8 cellular contexts compared by ENCODE assay signal in the genomic region with DNA sequence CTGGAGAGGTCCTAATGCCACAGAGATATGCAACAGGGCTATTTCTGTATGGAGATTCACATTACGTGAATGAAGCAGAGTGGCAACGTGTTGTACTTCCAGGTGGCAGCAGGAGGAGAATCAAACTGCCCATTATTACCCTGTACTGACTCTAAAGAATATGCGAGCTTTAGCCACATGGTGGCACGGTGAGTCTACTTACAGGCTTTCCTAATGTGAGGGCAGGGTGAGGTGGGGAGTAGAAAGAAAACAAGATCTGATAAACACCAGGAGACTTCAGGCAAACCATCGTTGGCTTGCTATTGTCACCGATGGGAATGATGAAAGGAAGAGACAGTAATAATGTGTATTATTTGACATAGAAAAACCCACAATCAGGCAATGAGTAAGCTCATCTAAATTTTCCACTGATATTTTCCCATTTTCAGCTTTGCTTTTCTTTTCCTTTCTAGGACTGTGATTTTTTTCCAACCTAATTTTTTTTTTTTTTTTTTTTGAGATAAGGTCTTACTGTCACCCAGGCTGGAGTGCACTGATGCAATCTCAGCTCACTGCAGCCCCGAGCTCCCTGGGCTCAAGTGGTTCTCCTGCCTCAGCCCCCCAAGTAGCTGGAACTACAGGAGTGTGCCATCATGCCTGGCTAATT.
DNase-seq lines count a peak whose midpoint lies in the region; ATAC-seq, FAIRE-seq and TF ChIP-seq lines count a peak whose summit lies in the region.

No MANE protein-coding gene starts in this region.

- no peak overlapping the region for H2BK20ac ChIP-seq in H1 (ENCODE audit: low read length)

- H2AK5ac ChIP-seq in H1 (ENCODE audit: low read depth, low read length): no peak overlapping the region
- H2AK5ac ChIP-seq in mesendoderm (ENCODE audit: low read length): no peak overlapping the region

- H3K36me3 ChIP-seq in H1 (ENCODE audit: control insufficient read depth in 2 of 4, insufficient read depth in 4 of 4, low read length in 3 of 4) (no peaks in the 10 kb centered on the region), mesendoderm (ENCODE audit: control insufficient read depth, insufficient read depth, low read length) (no peaks in the 10 kb centered on the region)

- H3K18ac ChIP-seq in H1 (ENCODE audit: extremely low read depth, low read length) (no peak overlapping the region), mesendoderm (ENCODE audit: low read length) (no peak overlapping the region)

- no peak overlapping the region for H3K27ac Mint-ChIP-seq in stimulated activated naive B cell treated with anti-CD40 and anti-IgM and Interleukin-4, amounts not matched to agents 10 μg/mL and 1 μg/mL and 100 μg/mL, for 72 hours

- no peak overlapping the region for H2BK120ac ChIP-seq in H1 (replicated peaks; ENCODE audit: low read depth, low read length)
- no peak overlapping the region for H2BK120ac ChIP-seq in mesendoderm (ENCODE audit: low read depth, low read length)

- H2AFZ ChIP-seq in H1 (ENCODE audit: low read length): no peak overlapping the region

- no peaks in the 10 kb centered on the region for H3K27me3 Mint-ChIP-seq in stimulated activated naive B cell treated with anti-CD40 and anti-IgM and Interleukin-4, amounts not matched to agents 10 μg/mL and 1 μg/mL and 100 μg/mL, for 72 hours

- POLR2A ChIA-PET in H1 (lab: Charles Lee; ENCODE audit: partially characterized antibody): interaction anchor here (0.6 to 2.1 kb wide), 3 partner anchors 105 to 274 kb away, joined by 3 to 7 read pairs (median 3); no protein-coding TSS in a partner anchor

- TF ChIP-seq EP300 in H1 (IDR thresholded peaks at IDR 0.05; ENCODE audit: borderline replicate concordance in 1 of 2, low read depth in 2 of 2, low read length in 2 of 2): no peak

- peaks cover 5 to 14% of the 10 kb centered on the region in 2 donors for H3K4me1 Mint-ChIP-seq in stimulated activated naive B cell treated with anti-CD40 and anti-IgM and Interleukin-4, amounts not matched to agents 10 μg/mL and 1 μg/mL and 100 μg/mL, for 72 hours

- peak; percentile 65 for DNase-seq in COR-L47 (lab: John Stamatoyannopoulos, UW)
- DNase-seq in NCI-H748 treated with DMSO at 0.1 percent for 48 hours (lab: John Stamatoyannopoulos, UW): peak; percentile 29
- peak; percentile 5 to 40 for DNase-seq in activated CD4-positive, alpha-beta T cell treated with anti-CD3 and anti-CD28 coated beads, Interleukin-2, amount 50 U/mL, for 24 hours (ENCODE audit: low read depth in 1 of 2, low spot score in 1 of 2)
- DNase-seq in H1 (ENCODE audit: low read depth in 1 of 2, low spot score in 2 of 2): peak; percentile 38 to 74
- DNase-seq in mesendoderm: peak; percentile 97
- DNase-seq in stimulated activated naive B cell treated with anti-CD40 and anti-IgM and Interleukin-4, amounts not matched to agents 10 μg/mL and 1 μg/mL and 100 μg/mL, for 72 hours: peak; percentile 66

- H2BK5ac ChIP-seq in H1 (ENCODE audit: low read depth, low read length) (no peak overlapping the region), mesendoderm (ENCODE audit: low read length) (no peak overlapping the region)

- H3K27me3 ChIP-seq in H1 (replicated peaks in 1 of 4; ENCODE audit: control insufficient read depth in 3 of 4, extremely low read depth in 1 of 4, insufficient read depth in 3 of 4, low read length in 3 of 4) (no peaks in the 10 kb centered on the region), mesendoderm (ENCODE audit: insufficient read depth, low read length, poor library complexity) (no peaks in the 10 kb centered on the region)

- H3K14ac ChIP-seq in H1 (ENCODE audit: insufficient read length): no peak overlapping the region

- no peak overlapping the region for H3K56ac ChIP-seq in H1 (replicated peaks; ENCODE audit: insufficient read length, low read depth, low read length)
- peak overlapping the region; percentile 27 for H3K56ac ChIP-seq in mesendoderm (ENCODE audit: low read length)

- peak; percentile 100 for FAIRE-seq in H1 (lab: Jason Lieb, UNC)

- no peaks in the 10 kb centered on the region for H3K36me3 Mint-ChIP-seq in stimulated activated naive B cell treated with anti-CD40 and anti-IgM and Interleukin-4, amounts not matched to agents 10 μg/mL and 1 μg/mL and 100 μg/mL, for 72 hours

- no peak overlapping the region for H3K4me3 Mint-ChIP-seq in stimulated activated naive B cell treated with anti-CD40 and anti-IgM and Interleukin-4, amounts not matched to agents 10 μg/mL and 1 μg/mL and 100 μg/mL, for 72 hours

- H3K79me2 ChIP-seq in H1 (ENCODE audit: control insufficient read depth in 1 of 2, insufficient read depth in 2 of 2, low read length in 2 of 2) (no peaks in the 10 kb centered on the region), mesendoderm (ENCODE audit: control insufficient read depth, insufficient read depth, low read length) (no peaks in the 10 kb centered on the region)

- no peaks in the 10 kb centered on the region for H3K23me2 ChIP-seq in H1 (ENCODE audit: low read depth, low read length)

- no peaks in the 10 kb centered on the region for H4K20me1 ChIP-seq in H1 (replicated peaks in 1 of 2; ENCODE audit: control insufficient read depth in 1 of 2, insufficient read depth in 2 of 2, low read length in 2 of 2)

- 0 out of 4 replicates have a peak overlapping the region, but pooled peaks of 1 of the 2 experiments have one; percentile 21 for H3K4me2 ChIP-seq in H1 (ENCODE audit: insufficient read depth in 1 of 2, low read depth in 2 of 2, low read length in 2 of 2)
- H3K4me2 ChIP-seq in mesendoderm (ENCODE audit: low read length): no peak overlapping the region

- TF ChIP-seq POLR2A in H1 (IDR thresholded peaks at IDR 0.05; ENCODE audit: control extremely low read depth in 1 of 2, low read depth in 2 of 2, low read length in 2 of 2): no peak

- no peak overlapping the region for H2BK12ac ChIP-seq in H1 (ENCODE audit: low read depth, low read length)

- H3K23ac ChIP-seq in H1 (ENCODE audit: insufficient read length) (no peak overlapping the region), mesendoderm (ENCODE audit: low read length) (no peak overlapping the region)

- peaks cover 0 to 2% (median 0%) of the 10 kb centered on the region in 4 experiments; a peak in 1 of 7 replicates for H3K4me1 ChIP-seq in H1 (replicated peaks in 1 of 4; ENCODE audit: control insufficient read depth in 3 of 4, insufficient read depth in 4 of 4, low read length in 3 of 4)
- H3K4me1 ChIP-seq in mesendoderm (ENCODE audit: control insufficient read depth, low read depth, low read length): no peaks in the 10 kb centered on the region

- no peak overlapping the region for H2BK15ac ChIP-seq in H1 (ENCODE audit: low read length)
- no peak overlapping the region for H2BK15ac ChIP-seq in mesendoderm (replicated peaks; ENCODE audit: low read depth)

- H3K9me3 Mint-ChIP-seq in stimulated activated naive B cell treated with anti-CD40 and anti-IgM and Interleukin-4, amounts not matched to agents 10 μg/mL and 1 μg/mL and 100 μg/mL, for 72 hours: no peaks in the 10 kb centered on the region

- H4K91ac ChIP-seq in H1 (replicated peaks; ENCODE audit: insufficient read length, low read length): no peak overlapping the region

- peak; percentile 88 for ATAC-seq in GM19452 (IDR thresholded peaks at IDR 0.05; ENCODE audit: unreplicated experiment)
- ATAC-seq in HG03520 (IDR thresholded peaks at IDR 0.05; ENCODE audit: unreplicated experiment): peak; percentile 93
- peak; percentile 100 for ATAC-seq in stimulated activated naive B cell treated with anti-CD40 and anti-IgM and Interleukin-4, amounts not matched to agents 10 μg/mL and 1 μg/mL and 100 μg/mL, for 72 hours (replicated peaks)

- no peak overlapping the region for H3K27ac ChIP-seq in H1 (ENCODE audit: low read depth, low read length)
- H3K27ac ChIP-seq in mesendoderm (ENCODE audit: low read depth, low read length): no peak overlapping the region

- no peak overlapping the region for H4K5ac ChIP-seq in H1 (ENCODE audit: insufficient read length, low read depth, low read length)
- no peak overlapping the region for H4K5ac ChIP-seq in mesendoderm (ENCODE audit: low read length)

- H3K9ac ChIP-seq in H1 (replicated peaks in 1 of 4; ENCODE audit: extremely low read depth in 1 of 4, low read depth in 3 of 4, low read length in 3 of 4): no peak overlapping the region
- H3K9ac ChIP-seq in mesendoderm (ENCODE audit: low read length): no peak overlapping the region

- no peaks in the 10 kb centered on the region for H3K9me3 ChIP-seq in H1 (ENCODE audit: insufficient read depth in 2 of 2, low read depth in 1 of 2, low read length in 1 of 2)

- H3K79me1 ChIP-seq in H1 (ENCODE audit: low read depth, low read length) (no peaks in the 10 kb centered on the region), mesendoderm (ENCODE audit: low read length) (no peaks in the 10 kb centered on the region)

- TF ChIP-seq RAD21 in H1 (IDR thresholded peaks at IDR 0.05 in 1 of 2, conservative IDR thresholded peaks at IDR 0.05 in 1 of 2; ENCODE audit: low read depth in 2 of 2, low read length in 2 of 2): peak; percentile 97 to 98

- H4K8ac ChIP-seq in H1 (ENCODE audit: extremely low read depth, insufficient read depth, low read length) (no peak overlapping the region), mesendoderm (ENCODE audit: low read depth, low read length) (no peak overlapping the region)

- no peak overlapping the region for H3K4ac ChIP-seq in H1 (replicated peaks; ENCODE audit: insufficient read length, low read depth, low read length)
- no peak overlapping the region for H3K4ac ChIP-seq in mesendoderm (ENCODE audit: low read depth, low read length)

- CTCF ChIA-PET in H1 (lab: Charles Lee; ENCODE audit: partially characterized antibody): interaction anchor here (0.5 to 5.7 kb wide), 38 partner anchors 9 to 982 kb away, joined by 3 to 55 read pairs (median 3); a partner anchor contains a TSS

- WGBS in H1 (ENCODE audit: extremely low coverage in 1 of 2, insufficient coverage in 1 of 2, insufficient read length in 1 of 2, insufficient replicate concordance in 2 of 2, low coverage in 1 of 2, low lambda C conversion rate in 2 of 2, missing lambda C conversion rate in 1 of 2), 2 experiments: 16% methylated on average over 7 of the region's 7 CpGs; no CpG with 5 or more reads in 1 of the 2 experiments
- WGBS in mesendoderm (ENCODE audit: extremely low coverage, insufficient coverage, low lambda C conversion rate): no CpG with 5 or more reads among the region's 7 CpGs

- no peak overlapping the region for H3K4me3 ChIP-seq in H1 (ENCODE audit: extremely low read depth in 1 of 4, insufficient read depth in 2 of 4, low read depth in 3 of 4, low read length in 4 of 4)
- no peak overlapping the region for H3K4me3 ChIP-seq in mesendoderm (ENCODE audit: low read length)

- TF ChIP-seq CTCF in H1 (IDR thresholded peaks at IDR 0.05; ENCODE audit: control extremely low read depth in 1 of 3, insufficient read depth in 1 of 3, low read depth in 1 of 3, low read length in 3 of 3): peak; percentile 14 to 96 (median 93)

TF ChIP-seq in H1, 55 proteins besides CTCF, POLR2A, EP300 and RAD21:
- TF ChIP-seq TEAD4 (IDR thresholded peaks at IDR 0.05; ENCODE audit: low read depth, low read length) (peak; percentile 3; the same call in 1 of the 2 replicates), KDM1A (IDR thresholded peaks at IDR 0.05; ENCODE audit: borderline replicate concordance, low read length) (no peak), CEBPB (IDR thresholded peaks at IDR 0.05; ENCODE audit: low read depth, low read length) (peak; percentile 25; the same call in 1 of the 2 replicates)

Comparison
In these comparisons a context has a peak if more than half of its experiments do, and no peak if none do; other contexts are left out.
1. DNase-seq: peak in every context shown above with its lines; median percentile 97 in mesendoderm; 66 in stimulated activated naive B cell treated with anti-CD40 and anti-IgM and Interleukin-4, amounts not matched to agents 10 μg/mL and 1 μg/mL and 100 μg/mL, for 72 hours; 65 in COR-L47; 56 in H1; 29 in NCI-H748 treated with DMSO at 0.1 percent for 48 hours; 22 in activated CD4-positive, alpha-beta T cell treated with anti-CD3 and anti-CD28 coated beads, Interleukin-2, amount 50 U/mL, for 24 hours.